Comparison of ENCODE assay signal across 20 cellular contexts in the genomic region with DNA sequence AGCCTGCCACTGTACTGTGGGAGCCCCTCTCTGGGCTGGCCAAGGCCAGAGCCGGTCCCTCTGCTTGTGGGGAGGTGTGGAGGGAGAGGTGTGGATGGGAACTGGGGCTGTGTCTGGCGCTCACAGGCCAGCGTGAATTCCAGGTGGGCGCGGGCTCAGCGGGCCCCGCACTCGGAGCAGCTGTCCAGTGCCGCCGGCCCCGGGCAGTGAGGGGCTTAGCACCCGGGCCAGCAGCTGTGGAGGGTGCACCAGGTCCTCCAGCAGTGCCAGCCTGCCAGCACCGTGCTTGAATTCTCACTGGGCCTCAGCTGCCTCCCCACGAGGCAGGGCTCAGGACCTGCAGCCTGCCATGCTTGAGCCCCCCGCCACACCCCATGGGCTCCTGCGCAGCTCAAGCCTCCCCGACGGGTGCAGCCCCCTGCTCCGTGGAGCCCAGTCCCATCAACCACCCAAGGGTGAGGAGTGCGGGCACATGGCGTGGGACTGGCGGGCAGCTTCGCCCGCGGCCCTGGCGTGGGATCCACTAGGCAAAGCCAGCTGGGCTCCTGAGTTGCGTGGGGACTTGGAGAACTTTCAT.
"Had no signal": no experiment of that assay in that cellular context is flagged by ENCODE, and none has a peak within 500 bp of the region (broad histone marks: within the 10 kb centered on the region; RNA-seq: fewer than 3 reads in every experiment).

No MANE protein-coding gene starts in this region.

- ATAC-seq: Panc1, Right ventricle myocardium inferior, SK-N-SH treated with all-trans-retinoic acid at 6 μM for 48 hours had no signal

- DNase-seq: KBM-7, MV-4-11, NCI-H1048, NCI-H1105 treated with DMSO at 0.1 percent for 48 hours, NCI-H1417 treated with DMSO at 0.1 percent for 48 hours, NCI-H146, NCI-H1694 treated with DMSO at 0.1 percent for 48 hours, NCI-H1930, NCI-H2081, NCI-H2107, NCI-H2227 treated with DMSO at 0.1 percent for 48 hours, NCI-H524, NCI-H526 treated with DMSO at 0.1 percent for 48 hours, NCI-H774, SHP77 treated with DMSO at 0.1 percent for 48 hours, SJCRH30 had no signal

- H3K27ac ChIP-seq: RWPE1, SJCRH30 had no signal
